ENCODE assay signal across 18 cellular contexts in genomic region chr6:118912646-118913045, GRCh38. TPM values are rescaled to one million over a fixed set of nuclear protein-coding genes. Genes with fewer than 3 reads are reported as not detected.
DNase-seq lines count a peak whose midpoint lies in the region; ATAC-seq and TF ChIP-seq lines count a peak whose summit lies in the region.
"Had no signal": no experiment of that assay in that cellular context is flagged by ENCODE, and none has a peak within 500 bp of the region (broad histone marks: within the 10 kb centered on the region; RNA-seq: fewer than 3 reads in every experiment).

No MANE protein-coding gene starts in this region.

- no peaks in the 10 kb centered on the region for H3K27me3 Mint-ChIP-seq in activated CD8-positive, alpha-beta T cell treated with anti-CD3 and anti-CD28 coated beads for 36 hours
- no peaks in the 10 kb centered on the region for H3K27me3 Mint-ChIP-seq in activated CD8-positive, alpha-beta T cell treated with anti-CD3 and anti-CD28 coated beads, Interleukin-2, amount 10 ng/mL, durations not matched to agents 7 days and 5 days (ENCODE audit: low read depth)
- no peaks in the 10 kb centered on the region for H3K27me3 Mint-ChIP-seq in mesothelial cell of epicardium (ENCODE audit: low read depth)
- no peaks in the 10 kb centered on the region for H3K27me3 Mint-ChIP-seq in activated naive CD8-positive, alpha-beta T cell treated with anti-CD3 and anti-CD28 coated beads, Interleukin-2, amount 50 U/mL, for 24 hours

- POLR2A ChIA-PET in activated CD8-positive, alpha-beta T cell treated with anti-CD3 and anti-CD28 coated beads for 36 hours (lab: Charles Lee), result no interaction called here
- POLR2A ChIA-PET in activated CD8-positive, alpha-beta T cell treated with anti-CD3 and anti-CD28 coated beads, Interleukin-2, amount 10 ng/mL, durations not matched to agents 7 days and 5 days (lab: Charles Lee), result interaction anchor here (1.8 kb wide), 1 partner anchor 16 kb away, joined by 4 read pairs; no protein-coding TSS in a partner anchor

- no peak for TF ChIP-seq CTCF in activated CD8-positive, alpha-beta T cell treated with anti-CD3 and anti-CD28 coated beads for 36 hours (IDR thresholded peaks at IDR 0.05)
- no peak for TF ChIP-seq CTCF in mesothelial cell of epicardium (IDR thresholded peaks at IDR 0.05; ENCODE audit: unreplicated experiment)

- no peak overlapping the region for H3K4me3 Mint-ChIP-seq in activated CD8-positive, alpha-beta T cell treated with anti-CD3 and anti-CD28 coated beads for 36 hours
- no peak overlapping the region for H3K4me3 Mint-ChIP-seq in activated CD8-positive, alpha-beta T cell treated with anti-CD3 and anti-CD28 coated beads, Interleukin-2, amount 10 ng/mL, durations not matched to agents 7 days and 5 days
- H3K4me3 Mint-ChIP-seq in mesothelial cell of epicardium, result no peak overlapping the region
- no peak overlapping the region for H3K4me3 Mint-ChIP-seq in activated naive CD8-positive, alpha-beta T cell treated with anti-CD3 and anti-CD28 coated beads, Interleukin-2, amount 50 U/mL, for 24 hours
- H3K4me3 Mint-ChIP-seq: H9 had no signal

- CTCF ChIA-PET in activated CD8-positive, alpha-beta T cell treated with anti-CD3 and anti-CD28 coated beads for 36 hours (lab: Charles Lee), result interaction anchor here (0.6 to 1.4 kb wide), 5 partner anchors 9 to 161 kb away, joined by 3 to 4 read pairs (median 3); no protein-coding TSS in a partner anchor
- CTCF ChIA-PET in activated CD8-positive, alpha-beta T cell treated with anti-CD3 and anti-CD28 coated beads, Interleukin-2, amount 10 ng/mL, durations not matched to agents 7 days and 5 days (lab: Charles Lee), result interaction anchor here (1.4 to 1.5 kb wide), 2 partner anchors 16 to 29 kb away, joined by 3 to 4 read pairs; no protein-coding TSS in a partner anchor

- DNase-seq in activated CD8-positive, alpha-beta T cell treated with anti-CD3 and anti-CD28 coated beads for 36 hours, result no peak
- DNase-seq in activated CD8-positive, alpha-beta T cell treated with anti-CD3 and anti-CD28 coated beads, Interleukin-2, amount 10 ng/mL, durations not matched to agents 7 days and 5 days, result no peak
- peak; percentile 71 for DNase-seq in NCI-H1694 (lab: John Stamatoyannopoulos, UW)
- peak; percentile 95 for DNase-seq in NCI-H82 treated with DMSO at 0.1 percent for 48 hours (lab: John Stamatoyannopoulos, UW; ENCODE audit: unreplicated experiment)
- no peak for DNase-seq in mesothelial cell of epicardium (ENCODE audit: low spot score in 2 of 2, unreplicated experiment in 2 of 2)
- no peak for DNase-seq in ureter (ENCODE audit: low spot score)
- no peak for DNase-seq in activated naive CD8-positive, alpha-beta T cell treated with anti-CD3 and anti-CD28 coated beads, Interleukin-2, amount 50 U/mL, for 24 hours
- no peak for DNase-seq in hepatic stellate cell (ENCODE audit: low spot score)
- DNase-seq: cerebellar nuclear complex; effector CD8-positive, alpha-beta T cell; H9; left ventricle myocardium inferior; NCI-H187; NCI-H774; SJCRH30; spleen had no signal

- peak overlapping the region; percentile 47 for H3K27ac Mint-ChIP-seq in activated CD8-positive, alpha-beta T cell treated with anti-CD3 and anti-CD28 coated beads for 36 hours
- no peak overlapping the region for H3K27ac Mint-ChIP-seq in activated CD8-positive, alpha-beta T cell treated with anti-CD3 and anti-CD28 coated beads, Interleukin-2, amount 10 ng/mL, durations not matched to agents 7 days and 5 days
- peak overlapping the region; percentile 34 for H3K27ac Mint-ChIP-seq in mesothelial cell of epicardium
- no peak overlapping the region for H3K27ac Mint-ChIP-seq in activated naive CD8-positive, alpha-beta T cell treated with anti-CD3 and anti-CD28 coated beads, Interleukin-2, amount 50 U/mL, for 24 hours
- H3K27ac Mint-ChIP-seq: H9 had no signal

- peaks cover 48% of the 10 kb centered on the region for H3K36me3 Mint-ChIP-seq in activated CD8-positive, alpha-beta T cell treated with anti-CD3 and anti-CD28 coated beads for 36 hours (ENCODE audit: low read depth)
- peaks cover 61% of the 10 kb centered on the region for H3K36me3 Mint-ChIP-seq in activated CD8-positive, alpha-beta T cell treated with anti-CD3 and anti-CD28 coated beads, Interleukin-2, amount 10 ng/mL, durations not matched to agents 7 days and 5 days (ENCODE audit: low read depth)
- H3K36me3 Mint-ChIP-seq in mesothelial cell of epicardium, result peaks cover 42% of the 10 kb centered on the region
- H3K36me3 Mint-ChIP-seq in activated naive CD8-positive, alpha-beta T cell treated with anti-CD3 and anti-CD28 coated beads, Interleukin-2, amount 50 U/mL, for 24 hours (ENCODE audit: low read depth), result peaks cover 54% of the 10 kb centered on the region

- intact Hi-C loops in activated CD8-positive, alpha-beta T cell treated with anti-CD3 and anti-CD28 coated beads for 36 hours (cut with micrococcal nuclease), result no loop called here

- ATAC-seq in activated CD8-positive, alpha-beta T cell treated with anti-CD3 and anti-CD28 coated beads for 36 hours, result no peak
- ATAC-seq in activated CD8-positive, alpha-beta T cell treated with anti-CD3 and anti-CD28 coated beads, Interleukin-2, amount 10 ng/mL, durations not matched to agents 7 days and 5 days, result no peak
- no peak for ATAC-seq in activated naive CD8-positive, alpha-beta T cell treated with anti-CD3 and anti-CD28 coated beads, Interleukin-2, amount 50 U/mL, for 24 hours
- ATAC-seq: A549; activated CD4-positive, CD25-positive, alpha-beta regulatory T cell treated with anti-CD3 and anti-CD28 coated beads, Interleukin-2, amount 50 U/mL, for 24 hours had no signal

- peaks cover 6% of the 10 kb centered on the region for H3K4me1 Mint-ChIP-seq in activated CD8-positive, alpha-beta T cell treated with anti-CD3 and anti-CD28 coated beads for 36 hours (ENCODE audit: low read depth)
- no peaks in the 10 kb centered on the region for H3K4me1 Mint-ChIP-seq in activated CD8-positive, alpha-beta T cell treated with anti-CD3 and anti-CD28 coated beads, Interleukin-2, amount 10 ng/mL, durations not matched to agents 7 days and 5 days (ENCODE audit: low read depth)
- no peaks in the 10 kb centered on the region for H3K4me1 Mint-ChIP-seq in mesothelial cell of epicardium
- H3K4me1 Mint-ChIP-seq in activated naive CD8-positive, alpha-beta T cell treated with anti-CD3 and anti-CD28 coated beads, Interleukin-2, amount 50 U/mL, for 24 hours, result no peaks in the 10 kb centered on the region
- H3K4me1 Mint-ChIP-seq: H9 had no signal

- no peaks in the 10 kb centered on the region for H3K9me3 Mint-ChIP-seq in activated CD8-positive, alpha-beta T cell treated with anti-CD3 and anti-CD28 coated beads for 36 hours
- H3K9me3 Mint-ChIP-seq in activated CD8-positive, alpha-beta T cell treated with anti-CD3 and anti-CD28 coated beads, Interleukin-2, amount 10 ng/mL, durations not matched to agents 7 days and 5 days (ENCODE audit: insufficient read depth), result no peaks in the 10 kb centered on the region
- no peaks in the 10 kb centered on the region for H3K9me3 Mint-ChIP-seq in mesothelial cell of epicardium
- no peaks in the 10 kb centered on the region for H3K9me3 Mint-ChIP-seq in activated naive CD8-positive, alpha-beta T cell treated with anti-CD3 and anti-CD28 coated beads, Interleukin-2, amount 50 U/mL, for 24 hours
- H3K9me3 Mint-ChIP-seq: H9 had no signal

RNA-seq across cellular contexts. Expression of gene ASF1A, which starts 18.7 kb away (rescaled TPM):
- 10 to 100 TPM; 36.4 to 39.0 TPM for total RNA-seq in activated CD8-positive, alpha-beta T cell treated with anti-CD3 and anti-CD28 coated beads for 36 hours
- total RNA-seq in activated CD8-positive, alpha-beta T cell treated with anti-CD3 and anti-CD28 coated beads, Interleukin-2, amount 10 ng/mL, durations not matched to agents 7 days and 5 days, result 10 to 100 TPM; 49.4 to 51.1 TPM
- total RNA-seq in mesothelial cell of epicardium (22.9 to 28.7 TPM (median 26.4 TPM) in 3 replicates), ureter (24.5 TPM)

RNA-seq across cellular contexts. Expression of gene MCM9, which starts 22.3 kb away (rescaled TPM):
- 10 to 100 TPM; 18.4 to 21.3 TPM for total RNA-seq in activated CD8-positive, alpha-beta T cell treated with anti-CD3 and anti-CD28 coated beads for 36 hours
- total RNA-seq in activated CD8-positive, alpha-beta T cell treated with anti-CD3 and anti-CD28 coated beads, Interleukin-2, amount 10 ng/mL, durations not matched to agents 7 days and 5 days, result 10 to 100 TPM; 18.1 to 18.8 TPM
- total RNA-seq in mesothelial cell of epicardium (17.6 to 21.7 TPM (median 19.4 TPM) in 3 replicates), ureter (36.0 TPM)

Comparison
In these comparisons a context has a peak if more than half of its experiments do, and no peak if none do; other contexts are left out.
1. H3K27ac Mint-ChIP-seq: peak in activated CD8-positive, alpha-beta T cell treated with anti-CD3 and anti-CD28 coated beads for 36 hours (single experiment) and mesothelial cell of epicardium (single experiment); none in activated CD8-positive, alpha-beta T cell treated with anti-CD3 and anti-CD28 coated beads, Interleukin-2, amount 10 ng/mL, durations not matched to agents 7 days and 5 days (single experiment) and activated naive CD8-positive, alpha-beta T cell treated with anti-CD3 and anti-CD28 coated beads, Interleukin-2, amount 50 U/mL, for 24 hours (single experiment).
2. DNase-seq: peak in NCI-H1694 (single experiment) and NCI-H82 treated with DMSO at 0.1 percent for 48 hours (single experiment); none in activated CD8-positive, alpha-beta T cell treated with anti-CD3 and anti-CD28 coated beads for 36 hours (single experiment), activated CD8-positive, alpha-beta T cell treated with anti-CD3 and anti-CD28 coated beads, Interleukin-2, amount 10 ng/mL, durations not matched to agents 7 days and 5 days (single experiment), mesothelial cell of epicardium (0 of 2), ureter (single experiment), activated naive CD8-positive, alpha-beta T cell treated with anti-CD3 and anti-CD28 coated beads, Interleukin-2, amount 50 U/mL, for 24 hours (single experiment) and hepatic stellate cell (single experiment).